ENCODE assay signal across 18 cellular contexts in the genomic region with DNA sequence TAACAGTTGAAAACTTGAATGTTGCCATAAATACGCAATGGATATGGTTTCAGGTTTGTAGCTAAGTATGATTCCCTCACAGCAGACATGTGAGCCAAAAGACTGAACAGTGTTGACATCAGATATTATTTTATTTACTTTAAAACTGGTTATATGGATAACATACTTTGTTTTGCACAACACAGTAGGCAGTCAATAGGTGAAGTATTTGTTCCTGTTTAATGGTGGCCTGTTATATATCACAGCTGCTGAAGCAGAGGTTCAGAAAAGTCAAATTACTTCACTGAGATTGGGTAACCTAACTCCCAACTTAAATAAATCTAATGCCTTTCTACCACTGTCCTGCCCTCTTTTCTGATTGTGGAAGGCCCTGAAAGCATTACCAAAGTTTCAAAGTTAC. TPM values are rescaled to one million over a fixed set of nuclear protein-coding genes. Genes with fewer than 3 reads are reported as not detected.
DNase-seq lines count a peak whose midpoint lies in the region; ATAC-seq, FAIRE-seq and TF ChIP-seq lines count a peak whose summit lies in the region.
"Had no signal": no experiment of that assay in that cellular context is flagged by ENCODE, and none has a peak within 500 bp of the region (broad histone marks: within the 10 kb centered on the region; RNA-seq: fewer than 3 reads in every experiment).

No MANE protein-coding gene starts in this region.

- H2BK15ac ChIP-seq in mesenchymal stem cell (ENCODE audit: low read depth, poor library complexity, severe bottlenecking): no peak overlapping the region

- H3K4me3 Mint-ChIP-seq in natural killer cell: no peak overlapping the region
- H3K4me3 Mint-ChIP-seq: CD4-positive, alpha-beta T cell had no signal

- H3K9me3 Mint-ChIP-seq in natural killer cell: no peaks in the 10 kb centered on the region
- H3K9me3 Mint-ChIP-seq: CD4-positive, alpha-beta T cell had no signal

- H3K27me3 ChIP-seq in bronchial epithelial cell (ENCODE audit: control insufficient read depth, insufficient read depth, low read length): no peaks in the 10 kb centered on the region
- H3K27me3 ChIP-seq in mesenchymal stem cell (ENCODE audit: control insufficient read depth in 1 of 2, insufficient read depth in 1 of 2, low read length in 2 of 2): no peaks in the 10 kb centered on the region
- H3K27me3 ChIP-seq in subcutaneous abdominal adipose tissue (ENCODE audit: control insufficient read depth in 5 of 5, insufficient read depth in 4 of 5, low read length in 5 of 5): no peaks in the 10 kb centered on the region

- no peak overlapping the region for H3K14ac ChIP-seq in mesenchymal stem cell (ENCODE audit: low read length in 2 of 2)

- H3K27ac ChIP-seq in mesenchymal stem cell (ENCODE audit: low read length, poor library complexity, severe bottlenecking) (no peak overlapping the region), subcutaneous abdominal adipose tissue (ENCODE audit: low read depth, low read length) (peak overlapping the region; percentile 58)

- H3K4me2 ChIP-seq in mesenchymal stem cell (ENCODE audit: low read length, poor library complexity, severe bottlenecking): no peak overlapping the region

- ATAC-seq in HG02642 (IDR thresholded peaks at IDR 0.05; ENCODE audit: poor library complexity, unreplicated experiment): no peak
- ATAC-seq in natural killer cell: no peak
- ATAC-seq: HCT116 had no signal

- intact Hi-C loops in cardiac septum (cut with DNase I) (loop anchor here (5.0 kb wide), 1 partner anchor 43 kb away; a partner anchor contains a TSS), natural killer cell (cut with micrococcal nuclease) (no loop called here)

- WGBS in mesenchymal stem cell: 100% methylated on average over 1 of the region's 1 CpG

- H3K36me3 ChIP-seq in bronchial epithelial cell (ENCODE audit: control insufficient read depth, insufficient read depth, low read length) (peaks cover 1% of the 10 kb centered on the region), mesenchymal stem cell (ENCODE audit: control insufficient read depth in 1 of 2, insufficient read depth in 2 of 2, low read depth in 1 of 2, low read length in 2 of 2) (peaks cover 3 to 9% of the 10 kb centered on the region in 2 experiments), subcutaneous abdominal adipose tissue (ENCODE audit: control insufficient read depth in 5 of 5, insufficient read depth in 5 of 5, low read length in 5 of 5) (no peaks in the 10 kb centered on the region)
- H3K36me3 ChIP-seq: BE2C had no signal

- H3K9me3 ChIP-seq in mesenchymal stem cell (ENCODE audit: control insufficient read depth, low read length) (no peaks in the 10 kb centered on the region), subcutaneous abdominal adipose tissue (ENCODE audit: control insufficient read depth in 5 of 5, low read length in 5 of 5) (no peaks in the 10 kb centered on the region)
- H3K9me3 ChIP-seq: BE2C had no signal

- peaks cover 0 to 5% of the 10 kb centered on the region in 2 donors for H3K27me3 Mint-ChIP-seq in natural killer cell (ENCODE audit: low read depth in 2 of 2)

- no peak overlapping the region for H4K8ac ChIP-seq in mesenchymal stem cell (ENCODE audit: low read length)

- no peak overlapping the region for H4K91ac ChIP-seq in mesenchymal stem cell (ENCODE audit: low read length)

- no peak for FAIRE-seq in bronchial epithelial cell (lab: Jason Lieb, UNC)

- no peak overlapping the region for H2AK5ac ChIP-seq in mesenchymal stem cell (ENCODE audit: low read length, severe bottlenecking)

- no peak overlapping the region for H3K23ac ChIP-seq in mesenchymal stem cell (ENCODE audit: low read length in 2 of 2)

- no peaks in the 10 kb centered on the region for H3K36me3 Mint-ChIP-seq in natural killer cell

- no peak overlapping the region for H2AFZ ChIP-seq in mesenchymal stem cell (ENCODE audit: low read depth, low read length)

- H3K9ac ChIP-seq in mesenchymal stem cell (ENCODE audit: low read length): no peak overlapping the region
- no peak overlapping the region for H3K9ac ChIP-seq in subcutaneous abdominal adipose tissue (ENCODE audit: low read length in 5 of 5)

- peak; percentile 3 for DNase-seq in NCI-H345 treated with DMSO at 0.1 percent for 48 hours (lab: John Stamatoyannopoulos, UW; ENCODE audit: unreplicated experiment)
- DNase-seq in NCI-H345 (lab: John Stamatoyannopoulos, UW): no peak
- peak; percentile 23 for DNase-seq in bronchial epithelial cell (ENCODE audit: low read depth)
- peak; percentile 64 for DNase-seq in mesenchymal stem cell
- no peak for DNase-seq in cardiac septum (ENCODE audit: low spot score)
- no peak for DNase-seq in natural killer cell
- DNase-seq: 8988T; BE2C; CD4-positive, alpha-beta T cell; KG1; NCI-H1092; NCI-H146; NCI-H2081 treated with DMSO at 0.1 percent for 48 hours; NCI-H524 treated with DMSO at 0.1 percent for 48 hours; RPMI8226 had no signal

- TF ChIP-seq CTCF in bronchial epithelial cell (IDR thresholded peaks at IDR 0.05; ENCODE audit: insufficient read depth, low read length, severe bottlenecking): no peak
- no peak for TF ChIP-seq CTCF in natural killer cell (IDR thresholded peaks at IDR 0.05)

- H3K27ac Mint-ChIP-seq in natural killer cell: no peak overlapping the region
- H3K27ac Mint-ChIP-seq: CD4-positive, alpha-beta T cell had no signal

- H3K18ac ChIP-seq in mesenchymal stem cell (ENCODE audit: low read depth in 1 of 2, low read length in 2 of 2): no peak overlapping the region

- H3K4ac ChIP-seq in mesenchymal stem cell (ENCODE audit: low read depth in 1 of 2, low read length in 2 of 2): no peak overlapping the region

- H3K4me1 ChIP-seq in mesenchymal stem cell (ENCODE audit: control insufficient read depth, insufficient read depth, low read depth, low read length): peaks cover 1% of the 10 kb centered on the region
- peaks cover 0 to 25% (median 12%) of the 10 kb centered on the region in 5 donors for H3K4me1 ChIP-seq in subcutaneous abdominal adipose tissue (ENCODE audit: control insufficient read depth in 5 of 5, insufficient read depth in 5 of 5, low read length in 5 of 5)
- H3K4me1 ChIP-seq: BE2C had no signal

- H3K4me1 Mint-ChIP-seq in natural killer cell: no peaks in the 10 kb centered on the region

- no peak overlapping the region for H2BK12ac ChIP-seq in mesenchymal stem cell (ENCODE audit: low read length in 2 of 2)

- no peak overlapping the region for H2BK5ac ChIP-seq in mesenchymal stem cell (ENCODE audit: low read depth, low read length, poor library complexity, severe bottlenecking)

- H3K4me3 ChIP-seq in bronchial epithelial cell (ENCODE audit: low read depth, low read length): no peak overlapping the region
- H3K4me3 ChIP-seq in mesenchymal stem cell (ENCODE audit: insufficient read depth in 1 of 2, low read depth in 1 of 2, low read length in 2 of 2): no peak overlapping the region
- no peak overlapping the region for H3K4me3 ChIP-seq in subcutaneous abdominal adipose tissue (ENCODE audit: low read depth in 1 of 5, low read length in 5 of 5)

- H3K79me1 ChIP-seq in mesenchymal stem cell (replicated peaks; ENCODE audit: low read length, poor library complexity, severe bottlenecking): no peaks in the 10 kb centered on the region

- H2BK120ac ChIP-seq in mesenchymal stem cell (ENCODE audit: low read depth, low read length): no peak overlapping the region

RNA-seq across cellular contexts. Expression of a gene that starts 44.6 kb away (rescaled TPM):
- 151 and 152 TPM in 2 replicates for total RNA-seq in bronchial epithelial cell
- 85.8 TPM for polyA plus RNA-seq in mesenchymal stem cell (2013, experiment 1 of 2)
- polyA plus RNA-seq in mesenchymal stem cell (2013, experiment 2 of 2): 87.1 TPM
- total RNA-seq in cardiac septum: 74.9 TPM
- not detected for total RNA-seq in natural killer cell

Comparison
In these comparisons a context has a peak if more than half of its experiments do, and no peak if none do; other contexts are left out.
1. DNase-seq: peak in NCI-H345 treated with DMSO at 0.1 percent for 48 hours (single experiment), bronchial epithelial cell (single experiment) and mesenchymal stem cell (single experiment); none in NCI-H345 (single experiment), cardiac septum (single experiment) and natural killer cell (single experiment).
2. RNA of a gene that starts 44.6 kb away (total RNA-seq): 151 to 152 TPM in bronchial epithelial cell and 74.9 TPM in cardiac septum (single experiment); not detected in natural killer cell; every median in the first group is over 10 times any median in the second.